In genomic region chr12:63965936-63966602, GRCh38 we compare ENCODE assay signal across 18 cellular contexts.
"Had no signal": no experiment of that assay in that cellular context is flagged by ENCODE, and none has a peak within 500 bp of the region (broad histone marks: within the 10 kb centered on the region; RNA-seq: fewer than 3 reads in every experiment).

No MANE protein-coding gene starts in this region.

- H3K27ac ChIP-seq: left lung, neural progenitor cell, ovary, stomach had no signal

- H3K9me3 ChIP-seq: left lung, ovary, stomach had no signal

- H3K4me3 Mint-ChIP-seq: activated CD4-positive, alpha-beta memory T cell treated with anti-CD3 and anti-CD28 coated beads for 36 hours; activated CD8-positive, alpha-beta memory T cell treated with anti-CD3 and anti-CD28 coated beads, Interleukin-2, amount 10 ng/mL, durations not matched to agents 7 days and 5 days; activated naive CD4-positive, alpha-beta T cell treated with anti-CD3 and anti-CD28 coated beads, Interleukin-2, amount 50 U/mL, for 24 hours; central memory CD8-positive, alpha-beta T cell; neural progenitor cell had no signal

- H3K9me3 Mint-ChIP-seq: activated CD4-positive, alpha-beta memory T cell treated with anti-CD3 and anti-CD28 coated beads for 36 hours; activated naive CD4-positive, alpha-beta T cell treated with anti-CD3 and anti-CD28 coated beads, Interleukin-2, amount 50 U/mL, for 24 hours; central memory CD8-positive, alpha-beta T cell; neural progenitor cell had no signal

- H3K36me3 Mint-ChIP-seq: activated CD4-positive, alpha-beta memory T cell treated with anti-CD3 and anti-CD28 coated beads for 36 hours; activated CD8-positive, alpha-beta memory T cell treated with anti-CD3 and anti-CD28 coated beads, Interleukin-2, amount 10 ng/mL, durations not matched to agents 7 days and 5 days; activated naive CD4-positive, alpha-beta T cell treated with anti-CD3 and anti-CD28 coated beads, Interleukin-2, amount 50 U/mL, for 24 hours; naive B cell; neural progenitor cell had no signal

- H3K27me3 ChIP-seq: left lung, neural progenitor cell, ovary, stomach had no signal

- H3K36me3 ChIP-seq: left lung, neural progenitor cell, ovary, stomach had no signal

- H2AFZ ChIP-seq: neural progenitor cell had no signal

- H3K4me3 ChIP-seq: left lung, neural progenitor cell, ovary, stomach had no signal

- H3K4me1 Mint-ChIP-seq: activated CD8-positive, alpha-beta memory T cell treated with anti-CD3 and anti-CD28 coated beads, Interleukin-2, amount 10 ng/mL, durations not matched to agents 7 days and 5 days; activated naive CD4-positive, alpha-beta T cell treated with anti-CD3 and anti-CD28 coated beads, Interleukin-2, amount 50 U/mL, for 24 hours; central memory CD8-positive, alpha-beta T cell; naive B cell had no signal

- H3K27ac Mint-ChIP-seq: activated CD4-positive, alpha-beta memory T cell treated with anti-CD3 and anti-CD28 coated beads for 36 hours; activated CD8-positive, alpha-beta memory T cell treated with anti-CD3 and anti-CD28 coated beads, Interleukin-2, amount 10 ng/mL, durations not matched to agents 7 days and 5 days; activated naive CD4-positive, alpha-beta T cell treated with anti-CD3 and anti-CD28 coated beads, Interleukin-2, amount 50 U/mL, for 24 hours; naive B cell had no signal

- DNase-seq: activated CD4-positive, alpha-beta memory T cell treated with anti-CD3 and anti-CD28 coated beads for 36 hours; activated CD4-positive, CD25-positive, alpha-beta regulatory T cell treated with anti-CD3 and anti-CD28 coated beads, Interleukin-2, amount 50 U/mL, for 72 hours; activated CD8-positive, alpha-beta memory T cell treated with anti-CD3 and anti-CD28 coated beads, Interleukin-2, amount 10 ng/mL, durations not matched to agents 7 days and 5 days; activated effector memory CD4-positive, alpha-beta T cell treated with Interleukin-2 at 50 U/mL for 16 hours; activated T-cell treated with anti-CD3 and anti-CD28 coated beads, Interleukin-2, amount 50 U/mL, for 1 hour; amniotic stem cell; effector memory CD4-positive, alpha-beta T cell; islet precursor cell; left lung; mammary epithelial cell; naive B cell; ovary; stimulated activated CD4-positive, alpha-beta T cell treated with anti-CD3 and anti-CD28 coated beads, Interleukin-2, amount 100 ng/mL, for 24 hours; stomach; T-helper 9 cell had no signal

- H3K4me2 ChIP-seq: neural progenitor cell had no signal
